8 cellular contexts compared by ENCODE assay signal in genomic region chr12:21501258-21502163, GRCh38. TPM values are rescaled to one million over a fixed set of nuclear protein-coding genes. Genes with fewer than 3 reads are reported as not detected.
DNase-seq lines count a peak whose midpoint lies in the region; ATAC-seq and TF ChIP-seq lines count a peak whose summit lies in the region.

TSS of gene GOLT1B (plus strand) at chr12:21501789. CDS start at chr12:21501924, 135 bp downstream.
TSS of gene RECQL (minus strand) at chr12:21501635. CDS start at chr12:21499570, 2,065 bp downstream.

- intact Hi-C loops in activated T-helper 2 cell treated with anti-CD3 and anti-CD28 coated beads, Interferon-gamma antibody, Interleukin-2, Interleukin-4, amounts not matched to agents 10 μg/mL and 5 μg/mL and 100 μg/mL, durations not matched to agents 14 hours and 24 hours and 36 hours (cut with micrococcal nuclease), result loop anchor here (1.0 to 10.0 kb wide), 8 partner anchors 8 to 1123 kb away; partner anchors contain the start of genes ETNK1, LDHB and PYROXD1
- intact Hi-C loops in natural killer cell (cut with micrococcal nuclease), result loop anchor here (1.0 to 2.0 kb wide), 2 partner anchors 45 to 64 kb away; partner anchors contain the start of gene PYROXD1

- no peak within 1 kb of the TSS for H3K27ac Mint-ChIP-seq in activated T-helper 2 cell treated with anti-CD3 and anti-CD28 coated beads, Interferon-gamma antibody, Interleukin-2, Interleukin-4, amounts not matched to agents 10 μg/mL and 5 μg/mL and 100 μg/mL, durations not matched to agents 14 hours and 24 hours and 36 hours
- no peak within 1 kb of the TSS for H3K27ac Mint-ChIP-seq in natural killer cell

- peak within 1 kb of the TSS; percentile 98 for H2AFZ ChIP-seq in Loucy (ENCODE audit: low read length)

- peaks cover 79% of the 10 kb centered on the region for H3K79me2 ChIP-seq in Loucy (ENCODE audit: insufficient read depth, low read length)

- peaks cover 51% of the 10 kb centered on the region for H4K20me1 ChIP-seq in Loucy (ENCODE audit: insufficient read depth, low read length, poor library complexity, severe bottlenecking)

- H3K4me3 ChIP-seq in H7 (ENCODE audit: insufficient read depth, low read depth, low read length) (peak within 1 kb of the TSS; percentile 83), Loucy (ENCODE audit: low read length, poor library complexity, severe bottlenecking) (peak within 1 kb of the TSS; percentile 91), RWPE2 (ENCODE audit: severe bottlenecking) (peak within 1 kb of the TSS; percentile 67), fibroblast of pulmonary artery (replicated peaks; ENCODE audit: low read depth, low read length) (peak within 1 kb of the TSS; percentile 91)

- DNase-seq in ELR (ENCODE audit: low read depth) (peak; percentile 99), H7 (peak; percentile 87), RWPE2 (ENCODE audit: low spot score) (peak; percentile 83), fibroblast of pulmonary artery (ENCODE audit: low read depth) (peak; percentile 99), natural killer cell (peak; percentile 82)
- DNase-seq in activated T-helper 2 cell treated with anti-CD3 and anti-CD28 coated beads, Interferon-gamma antibody, Interleukin-2, Interleukin-4, amounts not matched to agents 10 μg/mL and 5 μg/mL and 100 μg/mL, durations not matched to agents 14 hours and 24 hours and 36 hours (ENCODE audit: low spot score), result peak; percentile 91
- DNase-seq in stimulated activated naive CD4-positive, alpha-beta T cell treated with Interleukin-2 at 50 U/mL for 16 hours (lab: John Stamatoyannopoulos, UW), result peak; percentile 88

- H3K4me1 Mint-ChIP-seq in activated T-helper 2 cell treated with anti-CD3 and anti-CD28 coated beads, Interferon-gamma antibody, Interleukin-2, Interleukin-4, amounts not matched to agents 10 μg/mL and 5 μg/mL and 100 μg/mL, durations not matched to agents 14 hours and 24 hours and 36 hours (ENCODE audit: low read depth), result peaks cover 45% of the 10 kb centered on the region
- peaks cover 38 to 42% of the 10 kb centered on the region in 2 donors for H3K4me1 Mint-ChIP-seq in natural killer cell

- peaks cover 61% of the 10 kb centered on the region for H3K4me1 ChIP-seq in Loucy (ENCODE audit: insufficient read depth, low read length, poor library complexity, severe bottlenecking)
- peaks cover 7% of the 10 kb centered on the region for H3K4me1 ChIP-seq in RWPE2 (ENCODE audit: insufficient read depth, poor library complexity, severe bottlenecking)

- H3K36me3 ChIP-seq in H7 (replicated peaks; ENCODE audit: control insufficient read depth, insufficient read depth, low read length) (peaks cover 7% of the 10 kb centered on the region), Loucy (ENCODE audit: insufficient read depth, low read length) (peaks cover 5% of the 10 kb centered on the region; the same call in 1 of the 2 replicates), RWPE2 (ENCODE audit: low read depth) (peaks cover 16% of the 10 kb centered on the region)

- H3K27ac ChIP-seq in RWPE2 (ENCODE audit: poor library complexity, severe bottlenecking), result peak within 1 kb of the TSS; percentile 59

- H3K36me3 Mint-ChIP-seq in activated T-helper 2 cell treated with anti-CD3 and anti-CD28 coated beads, Interferon-gamma antibody, Interleukin-2, Interleukin-4, amounts not matched to agents 10 μg/mL and 5 μg/mL and 100 μg/mL, durations not matched to agents 14 hours and 24 hours and 36 hours (ENCODE audit: low read depth), result peaks cover 43% of the 10 kb centered on the region
- H3K36me3 Mint-ChIP-seq in natural killer cell, result no peaks in the 10 kb centered on the region

- peak within 1 kb of the TSS; percentile 84 for H3K9ac ChIP-seq in Loucy (ENCODE audit: low read depth, low read length, poor library complexity, severe bottlenecking)

- no peaks in the 10 kb centered on the region for H3F3A ChIP-seq in Loucy (ENCODE audit: low read depth)

- H3K9me3 ChIP-seq in Loucy (ENCODE audit: insufficient read depth, low read depth, low read length) (no peaks in the 10 kb centered on the region), RWPE2 (ENCODE audit: severe bottlenecking) (no peaks in the 10 kb centered on the region)

- H3K9me2 ChIP-seq in Loucy (replicated peaks; ENCODE audit: low read depth, low read length), result no peaks in the 10 kb centered on the region

- peak within 1 kb of the TSS; percentile 86 for H3K4me2 ChIP-seq in Loucy (ENCODE audit: low read depth, low read length, poor library complexity, severe bottlenecking)

- no peaks in the 10 kb centered on the region for H3K27me3 Mint-ChIP-seq in activated T-helper 2 cell treated with anti-CD3 and anti-CD28 coated beads, Interferon-gamma antibody, Interleukin-2, Interleukin-4, amounts not matched to agents 10 μg/mL and 5 μg/mL and 100 μg/mL, durations not matched to agents 14 hours and 24 hours and 36 hours (ENCODE audit: low read depth)
- H3K27me3 Mint-ChIP-seq in natural killer cell (ENCODE audit: low read depth in 2 of 2), result no peaks in the 10 kb centered on the region

- H3K4me3 Mint-ChIP-seq in activated T-helper 2 cell treated with anti-CD3 and anti-CD28 coated beads, Interferon-gamma antibody, Interleukin-2, Interleukin-4, amounts not matched to agents 10 μg/mL and 5 μg/mL and 100 μg/mL, durations not matched to agents 14 hours and 24 hours and 36 hours (ENCODE audit: low read depth), result no peak within 1 kb of the TSS
- H3K4me3 Mint-ChIP-seq in natural killer cell, result no peak within 1 kb of the TSS

- no peaks in the 10 kb centered on the region for H3K27me3 ChIP-seq in H7 (ENCODE audit: control insufficient read depth, insufficient read depth, low read length)
- no peaks in the 10 kb centered on the region for H3K27me3 ChIP-seq in Loucy (ENCODE audit: insufficient read depth, low read length, poor library complexity, severe bottlenecking)
- H3K27me3 ChIP-seq in RWPE2 (ENCODE audit: insufficient read depth, poor library complexity, severe bottlenecking), result no peaks in the 10 kb centered on the region

- H3K9me3 Mint-ChIP-seq in activated T-helper 2 cell treated with anti-CD3 and anti-CD28 coated beads, Interferon-gamma antibody, Interleukin-2, Interleukin-4, amounts not matched to agents 10 μg/mL and 5 μg/mL and 100 μg/mL, durations not matched to agents 14 hours and 24 hours and 36 hours, result no peaks in the 10 kb centered on the region
- H3K9me3 Mint-ChIP-seq in natural killer cell, result no peaks in the 10 kb centered on the region

- ATAC-seq in RWPE2 (ENCODE audit: low read depth) (peak; percentile 96), natural killer cell (peak; percentile 95 to 99 (median 98))

- TF ChIP-seq CTCF in Loucy (conservative IDR thresholded peaks at IDR 0.05; ENCODE audit: low read length) (no peak), RWPE2 (IDR thresholded peaks at IDR 0.05; ENCODE audit: poor library complexity, severe bottlenecking) (no peak), fibroblast of pulmonary artery (IDR thresholded peaks at IDR 0.05; ENCODE audit: low read length, missing control alignments) (no peak), natural killer cell (IDR thresholded peaks at IDR 0.05) (no peak)

RNA-seq across cellular contexts. Expression of gene GOLT1B, which starts in this region (rescaled TPM):
- total RNA-seq in H7 (2014; rRNA removed; shearing (Covaris generic)), result 28.2 and 40.3 TPM in 2 replicates
- total RNA-seq in activated T-helper 2 cell treated with anti-CD3 and anti-CD28 coated beads, Interferon-gamma antibody, Interleukin-2, Interleukin-4, amounts not matched to agents 10 μg/mL and 5 μg/mL and 100 μg/mL, durations not matched to agents 14 hours and 24 hours and 36 hours, result 42.2 and 46.1 TPM in 2 replicates
- 10 to 100 TPM; 30.9 to 38.0 (median 33.1) TPM for total RNA-seq in natural killer cell

RNA-seq across cellular contexts. Expression of gene RECQL, which starts in this region (rescaled TPM):
- 39.6 and 52.7 TPM in 2 replicates for total RNA-seq in H7 (2014; rRNA removed; shearing (Covaris generic))
- 68.4 and 69.0 TPM in 2 replicates for total RNA-seq in activated T-helper 2 cell treated with anti-CD3 and anti-CD28 coated beads, Interferon-gamma antibody, Interleukin-2, Interleukin-4, amounts not matched to agents 10 μg/mL and 5 μg/mL and 100 μg/mL, durations not matched to agents 14 hours and 24 hours and 36 hours
- total RNA-seq in natural killer cell, result 10 to 100 TPM; 39.4 to 46.8 (median 40.1) TPM

Comparison
In these comparisons a context has a peak if more than half of its experiments do, and no peak if none do; other contexts are left out.
1. Peak in every context shown above with its lines: DNase-seq, ATAC-seq, H3K4me3 ChIP-seq and H3K27ac ChIP-seq.